In genomic region chr11:69297926-69298777, GRCh38 we compare ENCODE assay signal across 8 cellular contexts. TPM values are rescaled to one million over a fixed set of nuclear protein-coding genes. Genes with fewer than 3 reads are reported as not detected.
A peak's percentile ranks its signal among the peaks of the same experiment; 100 is the strongest.
DNase-seq lines count a peak whose midpoint lies in the region; ATAC-seq, FAIRE-seq and TF ChIP-seq lines count a peak whose summit lies in the region.

No MANE protein-coding gene starts in this region.

- POLR2A ChIA-PET in activated CD8-positive, alpha-beta T cell treated with anti-CD3 and anti-CD28 coated beads, Interleukin-2, amount 10 ng/mL, durations not matched to agents 7 days and 5 days (lab: Charles Lee), result interaction anchor here (1.9 to 2.3 kb wide), 2 partner anchors 10 to 14 kb away, joined by 7 to 8 read pairs; no protein-coding TSS in a partner anchor

- peak overlapping the region; percentile 3 for H3K4me3 ChIP-seq in GM12865 (ENCODE audit: low read depth, low read length)
- peak overlapping the region; percentile 33 for H3K4me3 ChIP-seq in fibroblast of the aortic adventitia (ENCODE audit: low read depth, low read length)

- H3K9me3 Mint-ChIP-seq in activated CD8-positive, alpha-beta T cell treated with anti-CD3 and anti-CD28 coated beads, Interleukin-2, amount 10 ng/mL, durations not matched to agents 7 days and 5 days (ENCODE audit: insufficient read depth), result no peaks in the 10 kb centered on the region

- CTCF ChIA-PET in activated CD8-positive, alpha-beta T cell treated with anti-CD3 and anti-CD28 coated beads, Interleukin-2, amount 10 ng/mL, durations not matched to agents 7 days and 5 days (lab: Charles Lee), result interaction anchor here (1.0 to 1.6 kb wide), 3 partner anchors 11 to 372 kb away, joined by 3 to 5 read pairs (median 3); no protein-coding TSS in a partner anchor

- peak; percentile 47 for ATAC-seq in activated CD8-positive, alpha-beta T cell treated with anti-CD3 and anti-CD28 coated beads, Interleukin-2, amount 10 ng/mL, durations not matched to agents 7 days and 5 days
- ATAC-seq in GM21717 (IDR thresholded peaks at IDR 0.05; ENCODE audit: unreplicated experiment), result no peak

- TF ChIP-seq POLR2A in H54 (IDR thresholded peaks at IDR 0.05; ENCODE audit: low read depth, low read length), result peak; percentile 37; the same call in 1 of the 2 replicates

- H3K4me1 Mint-ChIP-seq in activated CD8-positive, alpha-beta T cell treated with anti-CD3 and anti-CD28 coated beads, Interleukin-2, amount 10 ng/mL, durations not matched to agents 7 days and 5 days (ENCODE audit: low read depth), result peaks cover 65% of the 10 kb centered on the region

- peak; percentile 95 for DNase-seq in GM12865 (ENCODE audit: low read depth)
- DNase-seq in H54 (ENCODE audit: insufficient read length, low spot score), result peak; percentile 66
- peak; percentile 84 for DNase-seq in LoVo (ENCODE audit: low spot score)
- DNase-seq in activated CD8-positive, alpha-beta T cell treated with anti-CD3 and anti-CD28 coated beads, Interleukin-2, amount 10 ng/mL, durations not matched to agents 7 days and 5 days, result peak; percentile 63
- DNase-seq in fibroblast of the aortic adventitia (ENCODE audit: low read depth), result peak; percentile 85
- DNase-seq in nucleus accumbens (lab: John Stamatoyannopoulos, UW), result peak in 32 of 56 donors; percentile 4 to 66 (median 22)
- DNase-seq in NCI-H2029 (lab: John Stamatoyannopoulos, UW), result no peak

- TF ChIP-seq CTCF in GM12865 (IDR thresholded peaks at IDR 0.05; ENCODE audit: insufficient read depth, low read depth, low read length, missing control alignments) (no peak), fibroblast of the aortic adventitia (IDR thresholded peaks at IDR 0.05; ENCODE audit: insufficient read depth, low read length) (no peak)

- no peak for FAIRE-seq in H54 (lab: Jason Lieb, UNC)

- H3K4me3 Mint-ChIP-seq in activated CD8-positive, alpha-beta T cell treated with anti-CD3 and anti-CD28 coated beads, Interleukin-2, amount 10 ng/mL, durations not matched to agents 7 days and 5 days, result peak overlapping the region; percentile 68

- H3K27me3 Mint-ChIP-seq in activated CD8-positive, alpha-beta T cell treated with anti-CD3 and anti-CD28 coated beads, Interleukin-2, amount 10 ng/mL, durations not matched to agents 7 days and 5 days (ENCODE audit: low read depth), result no peaks in the 10 kb centered on the region

- H3K36me3 Mint-ChIP-seq in activated CD8-positive, alpha-beta T cell treated with anti-CD3 and anti-CD28 coated beads, Interleukin-2, amount 10 ng/mL, durations not matched to agents 7 days and 5 days (ENCODE audit: low read depth), result peaks cover 1% of the 10 kb centered on the region

- peak overlapping the region; percentile 95 for H3K27ac Mint-ChIP-seq in activated CD8-positive, alpha-beta T cell treated with anti-CD3 and anti-CD28 coated beads, Interleukin-2, amount 10 ng/mL, durations not matched to agents 7 days and 5 days

RNA-seq across cellular contexts. Expression of gene MYEOV, which starts 4.2 kb away (rescaled TPM):
- not detected for total RNA-seq in activated CD8-positive, alpha-beta T cell treated with anti-CD3 and anti-CD28 coated beads, Interleukin-2, amount 10 ng/mL, durations not matched to agents 7 days and 5 days
- total RNA-seq in fibroblast of the aortic adventitia (ENCODE audit: low replicate concordance), result 7.0 TPM in 1 of 2 replicates, not detected in the other
